ENCODE assay signal across 30 cellular contexts in the genomic region with DNA sequence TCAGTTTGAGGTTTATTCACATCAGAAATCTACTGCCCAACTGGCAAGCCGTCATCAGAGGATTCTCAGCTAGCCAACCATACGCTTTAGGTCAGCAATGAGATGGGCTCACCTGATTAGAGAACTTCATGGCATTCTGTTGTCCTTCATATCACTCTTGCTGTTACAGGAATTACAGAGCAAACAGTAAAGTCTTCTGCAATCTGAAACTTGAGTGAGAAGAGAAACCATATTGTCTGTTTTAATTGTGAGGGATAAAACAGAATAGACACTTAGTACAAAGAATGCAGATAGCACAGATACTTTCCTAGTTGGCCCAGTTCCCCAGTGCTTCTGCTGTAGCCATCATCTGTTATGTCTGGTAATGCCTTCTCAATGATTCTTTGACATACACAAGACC.
"Had no signal": no experiment of that assay in that cellular context is flagged by ENCODE, and none has a peak within 500 bp of the region (broad histone marks: within the 10 kb centered on the region; RNA-seq: fewer than 3 reads in every experiment).

No MANE protein-coding gene starts in this region.

- H3K9me3 ChIP-seq: ascending aorta had no signal

- H3K4me3 ChIP-seq: ascending aorta, cardiac muscle cell had no signal

- H3K36me3 ChIP-seq: ascending aorta, cardiac muscle cell had no signal

- ATAC-seq: activated CD8-positive, alpha-beta memory T cell treated with anti-CD3 and anti-CD28 coated beads, Interleukin-2, amount 10 ng/mL, durations not matched to agents 7 days and 5 days; activated CD8-positive, alpha-beta T cell treated with anti-CD3 and anti-CD28 coated beads, Interleukin-2, amount 10 ng/mL, durations not matched to agents 7 days and 5 days; activated naive CD8-positive, alpha-beta T cell treated with anti-CD3 and anti-CD28 coated beads, Interleukin-2, amount 50 U/mL, for 24 hours had no signal

- H3K4me1 ChIP-seq: ascending aorta had no signal

- DNase-seq: activated B cell treated with CpG ODN at 0.5 μM for 24 hours; activated CD4-positive, alpha-beta memory T cell treated with anti-CD3 and anti-CD28 coated beads, Interleukin-2, amount 10 ng/mL, durations not matched to agents 7 days and 5 days; activated CD4-positive, alpha-beta T cell treated with anti-CD3 and anti-CD28 coated beads for 4 hours; activated CD4-positive, alpha-beta T cell treated with anti-CD3 and anti-CD28 coated beads, Interleukin-2, amount 10 ng/mL, durations not matched to agents 7 days and 5 days; activated CD4-positive, alpha-beta T cell treated with anti-CD3 and anti-CD28 coated beads, Interleukin-2, amount 50 U/mL, for 48 hours; activated CD4-positive, CD25-positive, alpha-beta regulatory T cell treated with anti-CD3 and anti-CD28 coated beads, Interleukin-2, amount 50 U/mL, for 72 hours; activated CD8-positive, alpha-beta memory T cell treated with anti-CD3 and anti-CD28 coated beads for 24 hours; activated CD8-positive, alpha-beta memory T cell treated with anti-CD3 and anti-CD28 coated beads, Interleukin-2, amount 10 ng/mL, durations not matched to agents 7 days and 5 days; activated CD8-positive, alpha-beta memory T cell treated with anti-CD3 and anti-CD28 coated beads, Interleukin-2, amount 50 U/mL, for 48 hours; activated CD8-positive, alpha-beta T cell treated with anti-CD3 and anti-CD28 coated beads, Interleukin-2, amount 10 ng/mL, durations not matched to agents 7 days and 5 days; activated effector memory CD4-positive, alpha-beta T cell treated with Interleukin-2 at 50 U/mL for 16 hours; activated gamma-delta T cell; activated naive CD4-positive, alpha-beta T cell treated with anti-CD3 and anti-CD28 coated beads, Interleukin-2, amount 10 ng/mL, durations not matched to agents 7 days and 5 days; activated naive CD4-positive, alpha-beta T cell treated with Interleukin-2 at 50 U/mL for 16 hours; activated naive CD8-positive, alpha-beta T cell treated with anti-CD3 and anti-CD28 coated beads, Interleukin-2, amount 10 ng/mL, durations not matched to agents 7 days and 5 days; activated naive CD8-positive, alpha-beta T cell treated with anti-CD3 and anti-CD28 coated beads, Interleukin-2, amount 50 U/mL, for 24 hours; activated T-cell treated with anti-CD3 and anti-CD28 coated beads, Interleukin-2, amount 50 U/mL, for 24 hours; activated T-cell treated with anti-CD3 and anti-CD28 coated beads, Interleukin-2, amount 50 U/mL, for 48 hours; amygdala; anterior cingulate cortex; caudate nucleus; cerebellar nuclear complex; T-helper 1 cell; T-helper 2 cell; T-helper 9 cell had no signal

- FAIRE-seq: bronchial epithelial cell, TTC549 had no signal

- H3K27me3 ChIP-seq: ascending aorta, cardiac muscle cell had no signal

- H3K27ac ChIP-seq: ascending aorta, cardiac muscle cell, VCaP had no signal
